25 cellular contexts compared by ENCODE assay signal in genomic region chr6:96007663-96008062, GRCh38. TPM values are rescaled to one million over a fixed set of nuclear protein-coding genes. Genes with fewer than 3 reads are reported as not detected.
"Had no signal": no experiment of that assay in that cellular context is flagged by ENCODE, and none has a peak within 500 bp of the region (broad histone marks: within the 10 kb centered on the region; RNA-seq: fewer than 3 reads in every experiment).

No MANE protein-coding gene starts in this region.

- H3K9me3 ChIP-seq: adrenal gland, breast epithelium had no signal

- H3K9me3 Mint-ChIP-seq: activated T-cell treated with anti-CD3 and anti-CD28 coated beads, Interleukin-2, amount 50 U/mL, for 4 hours; T-helper 1 cell treated with Interleukin-12 subunit alpha and Interleukin-12 subunit beta and Interleukin-4 antibody, amounts not matched to agents 30 μg/mL and 1 μg/mL, for 36 hours had no signal

- H3K27me3 ChIP-seq: adrenal gland, breast epithelium had no signal

- H3K27ac Mint-ChIP-seq: activated naive CD8-positive, alpha-beta T cell treated with anti-CD3 and anti-CD28 coated beads, Interleukin-2, amount 10 ng/mL, durations not matched to agents 7 days and 5 days; T-helper 1 cell treated with Interleukin-12 subunit alpha and Interleukin-12 subunit beta and Interleukin-4 antibody, amounts not matched to agents 30 μg/mL and 1 μg/mL, for 36 hours had no signal

- H3K36me3 ChIP-seq: adrenal gland, breast epithelium had no signal

- H3K36me3 Mint-ChIP-seq: activated naive CD8-positive, alpha-beta T cell treated with anti-CD3 and anti-CD28 coated beads, Interleukin-2, amount 10 ng/mL, durations not matched to agents 7 days and 5 days had no signal

- H3K27ac ChIP-seq: adrenal gland, breast epithelium, coronary artery, KMS-11 had no signal

- H3K4me1 ChIP-seq: adrenal gland, breast epithelium had no signal

- H3K4me1 Mint-ChIP-seq: activated naive CD8-positive, alpha-beta T cell treated with anti-CD3 and anti-CD28 coated beads, Interleukin-2, amount 10 ng/mL, durations not matched to agents 7 days and 5 days had no signal

- DNase-seq: activated CD4-positive, alpha-beta T cell treated with anti-CD3 and anti-CD28 coated beads for 4 hours; activated CD4-positive, alpha-beta T cell treated with anti-CD3 and anti-CD28 coated beads, Interleukin-2, amount 50 U/mL, for 4 hours; activated CD8-positive, alpha-beta memory T cell treated with anti-CD3 and anti-CD28 coated beads for 24 hours; activated naive CD4-positive, alpha-beta T cell treated with anti-CD3 and anti-CD28 coated beads, Interleukin-2, amount 50 U/mL, for 16 hours; activated naive CD8-positive, alpha-beta T cell treated with anti-CD3 and anti-CD28 coated beads, Interleukin-2, amount 10 ng/mL, durations not matched to agents 7 days and 5 days; activated T-cell treated with anti-CD3 and anti-CD28 coated beads, Interleukin-2, amount 50 U/mL, for 4 hours; adrenal gland; anterior cingulate cortex; caudate nucleus; NCI-H1092; NCI-H1436; NCI-H187; NCI-H2081; NCI-H2171 treated with DMSO at 0.1 percent for 48 hours; NCI-H226; NCI-H82; SHP77 treated with DMSO at 0.1 percent for 48 hours had no signal

- H3K4me3 Mint-ChIP-seq: activated naive CD8-positive, alpha-beta T cell treated with anti-CD3 and anti-CD28 coated beads, Interleukin-2, amount 10 ng/mL, durations not matched to agents 7 days and 5 days; activated T-cell treated with anti-CD3 and anti-CD28 coated beads, Interleukin-2, amount 50 U/mL, for 4 hours; T-helper 1 cell treated with Interleukin-12 subunit alpha and Interleukin-12 subunit beta and Interleukin-4 antibody, amounts not matched to agents 30 μg/mL and 1 μg/mL, for 36 hours had no signal

- H3K4me3 ChIP-seq: adrenal gland, breast epithelium, coronary artery had no signal

- ATAC-seq: activated CD4-positive, CD25-positive, alpha-beta regulatory T cell treated with anti-CD3 and anti-CD28 coated beads, Interleukin-2, amount 50 U/mL, for 24 hours; activated T-cell treated with anti-CD3 and anti-CD28 coated beads, Interleukin-2, amount 50 U/mL, for 4 hours had no signal

RNA-seq across cellular contexts. Expression of gene FUT9, which starts 8.1 kb away (rescaled TPM):
- total RNA-seq: activated naive CD8-positive, alpha-beta T cell treated with anti-CD3 and anti-CD28 coated beads, Interleukin-2, amount 10 ng/mL, durations not matched to agents 7 days and 5 days; activated T-cell treated with anti-CD3 and anti-CD28 coated beads, Interleukin-2, amount 50 U/mL, for 4 hours; chondrocyte; MCF 10A; SK-MEL-5 had no signal
